ENCODE assay signal across 8 cellular contexts in genomic region chr4:2243682-2244380, GRCh38. TPM values are rescaled to one million over a fixed set of nuclear protein-coding genes. Genes with fewer than 3 reads are reported as not detected.
DNase-seq lines count a peak whose midpoint lies in the region; ATAC-seq and TF ChIP-seq lines count a peak whose summit lies in the region.

No MANE protein-coding gene starts in this region.

- intact Hi-C loops in head of caudate nucleus (cut with DNase I) = no loop called here

- H3K27me3 ChIP-seq in skeletal muscle satellite cell (ENCODE audit: control insufficient read depth, insufficient read depth, low read length) = no peaks in the 10 kb centered on the region

- peaks cover 20% of the 10 kb centered on the region for H3K36me3 ChIP-seq in skeletal muscle satellite cell (ENCODE audit: insufficient read depth, low read length)

- no peak overlapping the region for H3K9ac ChIP-seq in skeletal muscle satellite cell (ENCODE audit: low read depth, low read length)

- peaks cover 30% of the 10 kb centered on the region for H3K4me1 ChIP-seq in skeletal muscle satellite cell (ENCODE audit: control insufficient read depth, insufficient read depth, low read length)

- H3K4me3 Mint-ChIP-seq in WTC11 = no peak overlapping the region

- H3K27ac Mint-ChIP-seq in WTC11 = no peak overlapping the region; the same call in 1 of the 2 replicates

- ATAC-seq in WTC11 = no peak
- ATAC-seq in HG03521 (IDR thresholded peaks at IDR 0.05; ENCODE audit: unreplicated experiment) = no peak
- ATAC-seq in HG03139 (IDR thresholded peaks at IDR 0.05; ENCODE audit: unreplicated experiment) = no peak

- peaks cover 13% of the 10 kb centered on the region for H3K27me3 Mint-ChIP-seq in WTC11 (ENCODE audit: low read depth)

- TF ChIP-seq CTCF in WTC11 (IDR thresholded peaks at IDR 0.05) = no peak

- POLR2A ChIA-PET in WTC11 (lab: Charles Lee) = no interaction called here

- DNase-seq in COLO668 (lab: John Stamatoyannopoulos, UW; ENCODE audit: unreplicated experiment) (peak; percentile 44), HuH-7 (ENCODE audit: low spot score) (peak; percentile 64), WTC11 (ENCODE audit: low spot score) (peak; percentile 29), head of caudate nucleus (peak in 32 of 42 donors; percentile 18 to 80 (median 56)), NCI-H774 (lab: John Stamatoyannopoulos, UW) (no peak)

- H3K4me1 Mint-ChIP-seq in WTC11 = peaks cover 25% of the 10 kb centered on the region

- peak overlapping the region; percentile 15 for H3K4me2 ChIP-seq in skeletal muscle satellite cell (ENCODE audit: low read length)

- peaks cover 16% of the 10 kb centered on the region for H3K36me3 Mint-ChIP-seq in WTC11

- CTCF ChIA-PET in WTC11 (lab: Charles Lee) = interaction anchor here (0.6 to 1.0 kb wide), 3 partner anchors 23 to 198 kb away, joined by 3 to 4 read pairs (median 3); no protein-coding TSS in a partner anchor

- H3K4me3 ChIP-seq in skeletal muscle satellite cell (ENCODE audit: low read length) = no peak overlapping the region

- H3K9me3 ChIP-seq in skeletal muscle satellite cell (replicated peaks; ENCODE audit: low read length) = no peaks in the 10 kb centered on the region

- peaks cover 23% of the 10 kb centered on the region for H3K9me3 Mint-ChIP-seq in WTC11

TF ChIP-seq in WTC11, 78 proteins besides CTCF, POLR2A, EP300 and RAD21:
- TF ChIP-seq ZNF219 (CRISPR knock-in tag; IDR thresholded peaks at IDR 0.05; ENCODE audit: borderline replicate concordance) = no peak
- TF ChIP-seq E2F1 (CRISPR knock-in tag; IDR thresholded peaks at IDR 0.05) = no peak
- TF ChIP-seq, protein P1, sequence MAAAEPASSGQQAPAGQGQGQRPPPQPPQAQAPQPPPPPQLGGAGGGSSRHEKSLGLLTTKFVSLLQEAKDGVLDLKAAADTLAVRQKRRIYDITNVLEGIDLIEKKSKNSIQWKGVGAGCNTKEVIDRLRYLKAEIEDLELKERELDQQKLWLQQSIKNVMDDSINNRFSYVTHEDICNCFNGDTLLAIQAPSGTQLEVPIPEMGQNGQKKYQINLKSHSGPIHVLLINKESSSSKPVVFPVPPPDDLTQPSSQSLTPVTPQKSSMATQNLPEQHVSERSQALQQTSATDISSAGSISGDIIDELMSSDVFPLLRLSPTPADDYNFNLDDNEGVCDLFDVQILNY (CRISPR knock-in tag; IDR thresholded peaks at IDR 0.05) = no peak
- TF ChIP-seq, protein P2, sequence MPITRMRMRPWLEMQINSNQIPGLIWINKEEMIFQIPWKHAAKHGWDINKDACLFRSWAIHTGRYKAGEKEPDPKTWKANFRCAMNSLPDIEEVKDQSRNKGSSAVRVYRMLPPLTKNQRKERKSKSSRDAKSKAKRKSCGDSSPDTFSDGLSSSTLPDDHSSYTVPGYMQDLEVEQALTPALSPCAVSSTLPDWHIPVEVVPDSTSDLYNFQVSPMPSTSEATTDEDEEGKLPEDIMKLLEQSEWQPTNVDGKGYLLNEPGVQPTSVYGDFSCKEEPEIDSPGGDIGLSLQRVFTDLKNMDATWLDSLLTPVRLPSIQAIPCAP (CRISPR knock-in tag; IDR thresholded peaks at IDR 0.05) = no peak
- no peak for TF ChIP-seq ZNF423 (CRISPR knock-in tag; IDR thresholded peaks at IDR 0.05)

RNA-seq across cellular contexts. Expression of gene HAUS3, which starts 1.9 kb away (rescaled TPM):
- 11.9 to 14.7 TPM (median 12.4 TPM) in 3 replicates for total RNA-seq in WTC11 (2021)
- total RNA-seq in skeletal muscle satellite cell (2012; rRNA removed) = 10.9 and 14.0 TPM in 2 replicates

RNA-seq across cellular contexts. Expression of gene POLN, which starts 1.9 kb away (rescaled TPM):
- total RNA-seq in WTC11 (2021) = 2.5 to 3.5 TPM (median 2.8 TPM) in 3 replicates
- total RNA-seq in skeletal muscle satellite cell (2012; rRNA removed) = 2.0 and 2.8 TPM in 2 replicates

RNA-seq across cellular contexts. Expression of gene MXD4, which starts 18.1 kb away (rescaled TPM):
- total RNA-seq in WTC11 (2021) = 17.7 to 22.7 TPM (median 20.4 TPM) in 3 replicates
- total RNA-seq in skeletal muscle satellite cell (2012; rRNA removed) = 38.9 and 43.9 TPM in 2 replicates
